In the genomic region with DNA sequence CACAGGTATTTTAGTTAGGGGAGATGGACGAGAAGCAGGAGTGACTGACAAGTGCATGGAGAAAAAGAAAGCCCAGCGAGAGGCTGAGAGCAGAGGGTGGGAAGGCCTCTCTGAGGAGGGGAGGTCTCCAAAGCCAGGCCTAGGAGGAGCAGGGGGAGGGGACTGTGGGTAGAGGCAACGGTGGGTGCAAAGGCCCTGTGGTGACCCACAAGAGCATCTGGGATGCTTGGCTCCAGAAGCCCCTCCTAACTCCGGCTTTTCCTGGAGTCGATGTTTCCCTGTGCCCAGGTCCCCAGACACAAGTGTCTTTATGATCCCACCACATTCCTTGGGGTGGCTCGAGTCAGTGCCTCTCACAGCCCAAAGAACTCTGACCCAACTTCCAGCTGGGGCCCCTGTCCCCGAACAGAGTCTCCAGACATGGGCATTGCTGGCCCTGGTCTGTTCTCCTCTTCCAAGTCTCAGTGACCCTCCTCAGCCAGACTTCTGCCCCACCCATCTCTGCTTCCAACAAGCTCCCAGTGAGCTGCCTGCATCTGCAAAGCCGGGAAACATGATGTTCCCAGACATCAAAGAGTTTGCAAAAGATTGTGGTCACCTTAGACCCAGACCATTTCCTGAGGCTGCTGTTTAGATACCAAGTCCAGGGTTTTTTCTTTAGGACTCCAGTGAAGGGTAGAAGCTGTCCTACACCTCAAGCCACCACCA, we compare ENCODE assay signal across 18 cellular contexts. TPM values are rescaled to one million over a fixed set of nuclear protein-coding genes. Genes with fewer than 3 reads are reported as not detected.
A peak's percentile ranks its signal among the peaks of the same experiment; 100 is the strongest.
DNase-seq lines count a peak whose midpoint lies in the region; ATAC-seq and TF ChIP-seq lines count a peak whose summit lies in the region.
"Had no signal": no experiment of that assay in that cellular context is flagged by ENCODE, and none has a peak within 500 bp of the region (broad histone marks: within the 10 kb centered on the region; RNA-seq: fewer than 3 reads in every experiment).

No MANE protein-coding gene starts in this region.

- H3K27ac ChIP-seq in hepatocyte = peak overlapping the region; percentile 84
- H3K27ac ChIP-seq in neuronal stem cell (replicated peaks; ENCODE audit: low read length) = no peak overlapping the region
- no peak overlapping the region for H3K27ac ChIP-seq in heart left ventricle
- H3K27ac ChIP-seq: 22Rv1, KMS-11 had no signal

- no peak overlapping the region for H3K9ac ChIP-seq in neuronal stem cell (ENCODE audit: low read depth, low read length, poor library complexity)
- H3K9ac ChIP-seq: KMS-11 had no signal

- H3K4me2 ChIP-seq in hepatocyte (peak overlapping the region; percentile 64), neuronal stem cell (ENCODE audit: insufficient read depth, low read length, poor library complexity, severe bottlenecking) (no peak overlapping the region)
- H3K4me2 ChIP-seq: KMS-11 had no signal

- H3K27me3 Mint-ChIP-seq in Caco-2 (ENCODE audit: insufficient read depth, unreplicated experiment) = no peaks in the 10 kb centered on the region

- H2BK15ac ChIP-seq in neuronal stem cell (ENCODE audit: low read length) = no peak overlapping the region

- H3K4me3 ChIP-seq in Caco-2 (ENCODE audit: low read depth, low read length) = no peak overlapping the region
- H3K4me3 ChIP-seq in hepatocyte = no peak overlapping the region
- no peak overlapping the region for H3K4me3 ChIP-seq in neuronal stem cell (ENCODE audit: low read length in 2 of 2)
- H3K4me3 ChIP-seq in heart left ventricle = no peak overlapping the region
- H3K4me3 ChIP-seq in H7 (ENCODE audit: insufficient read depth, low read depth, low read length) = no peak overlapping the region

- H3K9me3 Mint-ChIP-seq in Caco-2 (ENCODE audit: unreplicated experiment) = no peaks in the 10 kb centered on the region
- H3K9me3 Mint-ChIP-seq: CD8-positive, alpha-beta T cell had no signal

- H4K20me1 ChIP-seq in hepatocyte (ENCODE audit: insufficient read depth, poor library complexity, severe bottlenecking) = no peaks in the 10 kb centered on the region

- H2AK5ac ChIP-seq in neuronal stem cell (ENCODE audit: low read depth, low read length) = peak overlapping the region; percentile 88

- H4K91ac ChIP-seq in neuronal stem cell (ENCODE audit: low read depth, low read length, poor library complexity) = peak overlapping the region; percentile 41

- no peak overlapping the region for H3K4me3 Mint-ChIP-seq in Caco-2 (ENCODE audit: unreplicated experiment)
- H3K4me3 Mint-ChIP-seq: CD14-positive monocyte; CD8-positive, alpha-beta T cell; IgD-negative memory B cell had no signal

- H2BK120ac ChIP-seq in neuronal stem cell (ENCODE audit: low read depth, low read length) = no peak overlapping the region

- no peak overlapping the region for H4K8ac ChIP-seq in neuronal stem cell (ENCODE audit: low read depth, low read length)

- no peaks in the 10 kb centered on the region for H3K9me3 ChIP-seq in Caco-2
- H3K9me3 ChIP-seq in hepatocyte (ENCODE audit: low read depth) = no peaks in the 10 kb centered on the region
- no peaks in the 10 kb centered on the region for H3K9me3 ChIP-seq in neuronal stem cell (replicated peaks in 1 of 2; ENCODE audit: control insufficient read depth in 2 of 2, insufficient read depth in 1 of 2, low read depth in 1 of 2, low read length in 2 of 2)
- H3K9me3 ChIP-seq in heart left ventricle = no peaks in the 10 kb centered on the region

- no peaks in the 10 kb centered on the region; the same call in 1 of the 2 replicates for H3K36me3 ChIP-seq in Caco-2 (ENCODE audit: control insufficient read depth, insufficient read depth, low read length)
- no peaks in the 10 kb centered on the region for H3K36me3 ChIP-seq in hepatocyte (replicated peaks; ENCODE audit: insufficient read depth, low read depth)
- no peaks in the 10 kb centered on the region for H3K36me3 ChIP-seq in neuronal stem cell (replicated peaks in 1 of 2; ENCODE audit: control insufficient read depth in 2 of 2, insufficient read depth in 2 of 2, low read length in 2 of 2)
- H3K36me3 ChIP-seq in heart left ventricle = no peaks in the 10 kb centered on the region
- no peaks in the 10 kb centered on the region for H3K36me3 ChIP-seq in H7 (replicated peaks; ENCODE audit: control insufficient read depth, insufficient read depth, low read length)

- no peak for ATAC-seq in heart left ventricle
- ATAC-seq: CD8-positive, alpha-beta T cell had no signal

- H3K79me1 ChIP-seq in neuronal stem cell (ENCODE audit: low read depth, low read length) = no peaks in the 10 kb centered on the region

- H2BK5ac ChIP-seq in neuronal stem cell (ENCODE audit: low read length) = no peak overlapping the region

- BruUV-seq in Caco-2 (replicated peaks; lab: Mats Ljungman, UMichigan) = no TSS peak

- no peak overlapping the region for H2BK12ac ChIP-seq in neuronal stem cell (ENCODE audit: low read length)

- H3K18ac ChIP-seq in neuronal stem cell (ENCODE audit: low read length) = peak overlapping the region; percentile 49

- H3K4ac ChIP-seq in neuronal stem cell (ENCODE audit: low read length) = no peak overlapping the region

- peaks cover 31% of the 10 kb centered on the region for H3K4me1 ChIP-seq in Caco-2
- H3K4me1 ChIP-seq in hepatocyte (ENCODE audit: insufficient read depth) = peaks cover 25% of the 10 kb centered on the region
- H3K4me1 ChIP-seq in neuronal stem cell (ENCODE audit: control insufficient read depth in 2 of 2, insufficient read depth in 1 of 2, low read depth in 1 of 2, low read length in 2 of 2) = peaks cover 16 to 36% of the 10 kb centered on the region in 2 donors
- no peaks in the 10 kb centered on the region for H3K4me1 ChIP-seq in heart left ventricle

- H3K79me2 ChIP-seq in hepatocyte = no peaks in the 10 kb centered on the region

- DNase-seq in Caco-2 = no peak
- peak; percentile 41 for DNase-seq in RPMI7951 (ENCODE audit: low read depth)
- DNase-seq in hepatocyte (ENCODE audit: low spot score) = no peak
- no peak for DNase-seq in neuronal stem cell (ENCODE audit: low spot score)
- DNase-seq in HCEC 1CT = no peak
- no peak for DNase-seq in heart left ventricle
- DNase-seq in H7 = no peak
- DNase-seq: CD8-positive, alpha-beta T cell; COR-L47; DMS53; GOT3 had no signal

- H3K27me3 ChIP-seq in Caco-2 (replicated peaks; ENCODE audit: control insufficient read depth, insufficient read depth, low read length) = no peaks in the 10 kb centered on the region
- no peaks in the 10 kb centered on the region for H3K27me3 ChIP-seq in hepatocyte
- no peaks in the 10 kb centered on the region for H3K27me3 ChIP-seq in neuronal stem cell (ENCODE audit: control insufficient read depth in 3 of 3, insufficient read depth in 3 of 3, low read depth in 1 of 3, low read length in 3 of 3)
- peaks cover 0 to 28% (median 5%) of the 10 kb centered on the region in 9 donors for H3K27me3 ChIP-seq in heart left ventricle
- H3K27me3 ChIP-seq in H7 (ENCODE audit: control insufficient read depth, insufficient read depth, low read length) = no peaks in the 10 kb centered on the region

- 75% methylated on average over 8 of the region's 8 CpGs for WGBS in hepatocyte (ENCODE audit: low lambda C conversion rate, missing lambda C conversion rate)
- WGBS in neuronal stem cell (ENCODE audit: extremely low coverage in 2 of 2, insufficient read length in 2 of 2, insufficient replicate concordance in 1 of 2), 2 donors = no CpG with 5 or more reads among the region's 8 CpGs
- WGBS in heart left ventricle, 4 donors = 72 to 83% (median 77%) methylated on average over 8 of the region's 8 CpGs

- intact Hi-C loops in Caco-2 (cut with micrococcal nuclease; ENCODE audit: unreplicated experiment) (no loop called here), heart left ventricle (cut with DNase I) (no loop called here)

- TF ChIP-seq POLR2A in heart left ventricle (IDR thresholded peaks at IDR 0.05) = no peak

- H3K36me3 Mint-ChIP-seq in Caco-2 (ENCODE audit: insufficient read depth, unreplicated experiment) = peaks cover 4% of the 10 kb centered on the region
- H3K36me3 Mint-ChIP-seq: CD14-positive monocyte; CD8-positive, alpha-beta T cell had no signal

- H3K27ac Mint-ChIP-seq in Caco-2 (ENCODE audit: unreplicated experiment) = peak overlapping the region; percentile 21
- H3K27ac Mint-ChIP-seq: CD14-positive monocyte; CD8-positive, alpha-beta T cell; IgD-negative memory B cell had no signal

- H2AFZ ChIP-seq in hepatocyte (no peak overlapping the region), neuronal stem cell (ENCODE audit: low read length) (no peak overlapping the region)

- CTCF ChIA-PET in Caco-2 (lab: Charles Lee) = interaction anchor here (0.8 to 1.6 kb wide), 5 partner anchors 13 to 189 kb away, joined by 3 to 6 read pairs (median 4); no protein-coding TSS in a partner anchor

- no peak for TF ChIP-seq CTCF in Caco-2 (IDR thresholded peaks at IDR 0.05; ENCODE audit: insufficient read depth in 1 of 2, low read depth in 1 of 2, low read length in 1 of 2, severe bottlenecking in 1 of 2, unreplicated experiment in 1 of 2)
- TF ChIP-seq CTCF in hepatocyte (IDR thresholded peaks at IDR 0.05; ENCODE audit: poor library complexity) = no peak
- no peak for TF ChIP-seq CTCF in heart left ventricle (IDR thresholded peaks at IDR 0.05)

- H3K4me1 Mint-ChIP-seq in Caco-2 (ENCODE audit: low read depth, unreplicated experiment) = peaks cover 53% of the 10 kb centered on the region
- H3K4me1 Mint-ChIP-seq: CD14-positive monocyte had no signal

- no peak overlapping the region for H3K14ac ChIP-seq in neuronal stem cell (ENCODE audit: low read length)

- POLR2A ChIA-PET in Caco-2 (lab: Charles Lee) = interaction anchor here (0.6 kb wide), 1 partner anchor 9 kb away, joined by 3 read pairs; no protein-coding TSS in a partner anchor

- H3K23ac ChIP-seq in neuronal stem cell (ENCODE audit: low read depth, low read length, poor library complexity) = no peak overlapping the region

- H3K9me2 ChIP-seq in hepatocyte (replicated peaks; ENCODE audit: insufficient read depth) = no peaks in the 10 kb centered on the region

RNA-seq across cellular contexts. Expression of a gene that starts 11.1 kb away (rescaled TPM):
- total RNA-seq in Caco-2 (2022) = 266 and 317 TPM in 2 replicates
- total RNA-seq in RPMI7951 (2014; rRNA removed; shearing (Covaris generic)) = 0.96 and 0.98 TPM in 2 replicates
- 12.8 and 14.8 TPM in 2 replicates for total RNA-seq in hepatocyte
- polyA plus RNA-seq in hepatocyte = 9.1 and 11.4 TPM in 2 replicates
- 17.6 TPM for polyA plus RNA-seq in neuronal stem cell (2013, experiment 1 of 2)
- polyA plus RNA-seq in neuronal stem cell (2013, experiment 2 of 2) = 17.7 TPM
- total RNA-seq in heart left ventricle = 10 to 100 TPM in 2 of 9 donors, 1 to 10 TPM in 6, under 1 TPM in 1; 0.72 to 12.3 (median 3.7) TPM
- 1 to 10 TPM; 1.0 to 5.1 TPM for polyA plus RNA-seq in heart left ventricle
- total RNA-seq in H7 (2014; rRNA removed; shearing (Covaris generic)) = 43.9 and 58.4 TPM in 2 replicates
- total RNA-seq: CD8-positive, alpha-beta T cell had no signal
- polyA plus RNA-seq: BJ, CD14-positive monocyte, IgD-negative memory B cell had no signal

RNA-seq across cellular contexts. Expression of a gene that starts 52.1 kb away (rescaled TPM):
- total RNA-seq in Caco-2 (2022) = not detected in 2 replicates
- not detected in 2 replicates for total RNA-seq in RPMI7951 (2014; rRNA removed; shearing (Covaris generic))
- total RNA-seq in hepatocyte = not detected in 2 replicates
- polyA plus RNA-seq in hepatocyte = not detected in 2 replicates
- polyA plus RNA-seq in neuronal stem cell (2013, experiment 1 of 2) = not detected
- polyA plus RNA-seq in neuronal stem cell (2013, experiment 2 of 2) = not detected
- total RNA-seq in heart left ventricle = not detected
- polyA plus RNA-seq in heart left ventricle = not detected
- not detected in 2 replicates for total RNA-seq in H7 (2014; rRNA removed; shearing (Covaris generic))
- total RNA-seq: A673; CD8-positive, alpha-beta T cell; HT1080 had no signal
- polyA plus RNA-seq: BJ, CD14-positive monocyte, IgD-negative memory B cell had no signal
